11 cellular contexts compared by ENCODE assay signal in genomic region chr11:125904678-125905077, GRCh38. TPM values are rescaled to one million over a fixed set of nuclear protein-coding genes. Genes with fewer than 3 reads are reported as not detected.
DNase-seq lines count a peak whose midpoint lies in the region; ATAC-seq and TF ChIP-seq lines count a peak whose summit lies in the region.
"Had no signal": no experiment of that assay in that cellular context is flagged by ENCODE, and none has a peak within 500 bp of the region (broad histone marks: within the 10 kb centered on the region; RNA-seq: fewer than 3 reads in every experiment).

No MANE protein-coding gene starts in this region.

- H3K36me3 ChIP-seq in lung (ENCODE audit: control insufficient read depth in 2 of 2, insufficient read depth in 2 of 2, low read length in 2 of 2) (peaks cover 2% of the 10 kb centered on the region in 2 donors), stomach (peaks cover 0 to 9% (median 8%) of the 10 kb centered on the region in 4 donors), osteoblast (ENCODE audit: insufficient read depth, low read length) (peaks cover 8% of the 10 kb centered on the region)

- H3K4me3 Mint-ChIP-seq in activated T-cell treated with anti-CD3 and anti-CD28 coated beads, Interleukin-2, amount 50 U/mL, for 24 hours: peak overlapping the region; percentile 42
- peak overlapping the region; percentile 81 to 91 (median 88) for H3K4me3 Mint-ChIP-seq in brain

- H3K27ac ChIP-seq in lung (ENCODE audit: low read depth in 1 of 2, low read length in 1 of 2) (no peak overlapping the region), stomach (no peak overlapping the region), osteoblast (ENCODE audit: low read depth, low read length) (no peak overlapping the region)

- TF ChIP-seq POLR2A in stomach (IDR thresholded peaks at IDR 0.05): no peak

- no peaks in the 10 kb centered on the region for H3K9me3 ChIP-seq in lung (ENCODE audit: control insufficient read depth in 2 of 2, insufficient read depth in 1 of 2, low read length in 1 of 2)
- H3K9me3 ChIP-seq in stomach: no peaks in the 10 kb centered on the region
- no peaks in the 10 kb centered on the region for H3K9me3 ChIP-seq in osteoblast (ENCODE audit: low read depth, low read length)

- TF ChIP-seq EP300 in stomach (IDR thresholded peaks at IDR 0.05): no peak

- H2AFZ ChIP-seq in osteoblast (ENCODE audit: low read length): no peak overlapping the region

- H3K27me3 Mint-ChIP-seq in activated T-cell treated with anti-CD3 and anti-CD28 coated beads, Interleukin-2, amount 50 U/mL, for 24 hours: peaks cover 52% of the 10 kb centered on the region
- H3K27me3 Mint-ChIP-seq in brain: peaks cover 30% of the 10 kb centered on the region

- H3K4me1 ChIP-seq in lung (ENCODE audit: control insufficient read depth in 2 of 2, insufficient read depth in 2 of 2, low read length in 2 of 2) (peaks cover 9 to 14% of the 10 kb centered on the region in 2 donors), stomach (peaks cover 20 to 32% (median 26%) of the 10 kb centered on the region in 4 donors), osteoblast (ENCODE audit: insufficient read depth, low read length) (peaks cover 11% of the 10 kb centered on the region)

- intact Hi-C loops in stomach (cut with DNase I; ENCODE audit: low total_unique reads): no loop called here

- H3K36me3 Mint-ChIP-seq in activated T-cell treated with anti-CD3 and anti-CD28 coated beads, Interleukin-2, amount 50 U/mL, for 24 hours (ENCODE audit: low read depth): peaks cover 30% of the 10 kb centered on the region
- H3K36me3 Mint-ChIP-seq in brain: peaks cover 13% of the 10 kb centered on the region

- TF ChIP-seq CTCF in brain (conservative IDR thresholded peaks at IDR 0.05): no peak
- no peak for TF ChIP-seq CTCF in lung (IDR thresholded peaks at IDR 0.05; ENCODE audit: control extremely low read depth, extremely low read depth)
- no peak for TF ChIP-seq CTCF in stomach (IDR thresholded peaks at IDR 0.05)
- no peak for TF ChIP-seq CTCF in osteoblast (IDR thresholded peaks at IDR 0.05; ENCODE audit: extremely low read depth, low read depth, low read length)

- H3K4me3 ChIP-seq in lung (peak overlapping the region; percentile 24), stomach (peak overlapping the region in 3 of 4 donors; percentile 53 to 60 (median 56)), osteoblast (ENCODE audit: insufficient read depth, low read length) (no peak overlapping the region)

- no peak overlapping the region for H3K4me2 ChIP-seq in osteoblast (ENCODE audit: insufficient read depth, low read length)

- 48 to 57% methylated on average over 11 of the region's 11 CpGs for WGBS in lung, 2 donors
- 39 to 58% (median 54%) methylated on average over 11 of the region's 11 CpGs for WGBS in stomach, 5 donors

- H3K79me2 ChIP-seq in osteoblast (ENCODE audit: insufficient read depth, low read length): peaks cover 15% of the 10 kb centered on the region

- H4K20me1 ChIP-seq in osteoblast (ENCODE audit: insufficient read depth, low read length): no peaks in the 10 kb centered on the region

- H3K9me3 Mint-ChIP-seq in activated T-cell treated with anti-CD3 and anti-CD28 coated beads, Interleukin-2, amount 50 U/mL, for 24 hours: no peaks in the 10 kb centered on the region
- peaks cover 0 to 3% (median 0%) of the 10 kb centered on the region in 5 experiments for H3K9me3 Mint-ChIP-seq in brain

- H3K4me1 Mint-ChIP-seq in activated T-cell treated with anti-CD3 and anti-CD28 coated beads, Interleukin-2, amount 50 U/mL, for 24 hours (ENCODE audit: low read depth): peaks cover 30% of the 10 kb centered on the region
- peaks cover 32% of the 10 kb centered on the region for H3K4me1 Mint-ChIP-seq in brain

- no peak for ATAC-seq in lung (ENCODE audit: insufficient read depth, low FRiP score)

- no peak for DNase-seq in activated T-cell treated with anti-CD3 and anti-CD28 coated beads, Interleukin-2, amount 50 U/mL, for 24 hours
- DNase-seq in activated T-cell treated with anti-CD3 and anti-CD28 coated beads for 4 hours (no peak), lung (ENCODE audit: low spot score) (no peak), stomach (no peak), kidney tubule cell (ENCODE audit: low spot score) (no peak), osteoblast (ENCODE audit: insufficient read length, low spot score, missing footprints) (no peak), HK-2 (ENCODE audit: unreplicated experiment) (no peak)
- DNase-seq: HCEC 1CT, MV-4-11 had no signal

- no peak overlapping the region for H3K27ac Mint-ChIP-seq in activated T-cell treated with anti-CD3 and anti-CD28 coated beads, Interleukin-2, amount 50 U/mL, for 24 hours
- peak overlapping the region in 3 of 5 experiments; percentile 60 to 89 (median 69) for H3K27ac Mint-ChIP-seq in brain

- H3K27me3 ChIP-seq in lung (ENCODE audit: control insufficient read depth, insufficient read depth): no peaks in the 10 kb centered on the region
- peaks cover 0 to 37% (median 24%) of the 10 kb centered on the region in 3 donors for H3K27me3 ChIP-seq in stomach
- peaks cover 38% of the 10 kb centered on the region for H3K27me3 ChIP-seq in osteoblast (ENCODE audit: insufficient read depth, low read length)

RNA-seq across cellular contexts. Expression of gene DDX25, which starts 0.4 kb away (rescaled TPM):
- polyA plus RNA-seq in brain (ENCODE audit: insufficient read depth, low read depth, low replicate concordance) (17.7 TPM), lung (under 1 TPM; 0.16 to 0.37 TPM), stomach (under 1 TPM in 2 of 3 donors, not detected in 1; 0.25 to 0.30 TPM)
- total RNA-seq in lung (under 1 TPM; 0.14 to 0.18 TPM), stomach (1 to 10 TPM in 1 of 5 donors, under 1 TPM in 2, not detected in 2; under 0.01 to 1.0 (median 0.92) TPM), osteoblast (under 0.01 TPM in 1 of 2 replicates, not detected in the other)
- total RNA-seq: posterior vena cava had no signal

RNA-seq across cellular contexts. Expression of gene PUS3, which starts 1.7 kb away (rescaled TPM):
- polyA plus RNA-seq in brain (ENCODE audit: insufficient read depth, low read depth, low replicate concordance) (11.7 TPM), lung (10 to 100 TPM; 10.2 to 15.7 TPM), stomach (10 to 100 TPM; 10.3 to 11.2 (median 10.7) TPM)
- total RNA-seq in lung (10 to 100 TPM in 1 of 2 donors, 1 to 10 TPM in 1; 6.9 to 11.3 TPM), stomach (10 to 100 TPM in 1 of 5 donors, 1 to 10 TPM in 3, under 1 TPM in 1; 0.58 to 15.1 (median 4.0) TPM), osteoblast (13.6 and 14.1 TPM in 2 replicates)

RNA-seq across cellular contexts. Expression of gene HYLS1, which starts 17.2 kb away (rescaled TPM):
- polyA plus RNA-seq in brain (ENCODE audit: insufficient read depth, low read depth, low replicate concordance): 15.3 TPM
- 1 to 10 TPM; 1.6 to 2.4 TPM for total RNA-seq in lung
- polyA plus RNA-seq in lung: 1 to 10 TPM; 1.5 to 2.6 TPM
- total RNA-seq in stomach: 1 to 10 TPM in 2 of 5 donors, under 1 TPM in 2, not detected in 1; 0.87 to 6.6 (median 1.9) TPM
- 1 to 10 TPM; 2.9 to 4.5 (median 3.8) TPM for polyA plus RNA-seq in stomach
- total RNA-seq in osteoblast: 5.8 and 6.8 TPM in 2 replicates

RNA-seq across cellular contexts. Expression of gene VSIG10L2, which starts 41.2 kb away (rescaled TPM):
- polyA plus RNA-seq in brain (ENCODE audit: insufficient read depth, low read depth, low replicate concordance) (not detected), lung (under 1 TPM; 0.26 to 0.33 TPM), stomach (1 to 10 TPM in 1 of 3 donors, under 1 TPM in 1, not detected in 1; 0.35 to 1.4 TPM)
- total RNA-seq in lung (under 1 TPM; 0.18 to 0.43 TPM), stomach (not detected), osteoblast (not detected in 2 replicates)
